In the genomic region with DNA sequence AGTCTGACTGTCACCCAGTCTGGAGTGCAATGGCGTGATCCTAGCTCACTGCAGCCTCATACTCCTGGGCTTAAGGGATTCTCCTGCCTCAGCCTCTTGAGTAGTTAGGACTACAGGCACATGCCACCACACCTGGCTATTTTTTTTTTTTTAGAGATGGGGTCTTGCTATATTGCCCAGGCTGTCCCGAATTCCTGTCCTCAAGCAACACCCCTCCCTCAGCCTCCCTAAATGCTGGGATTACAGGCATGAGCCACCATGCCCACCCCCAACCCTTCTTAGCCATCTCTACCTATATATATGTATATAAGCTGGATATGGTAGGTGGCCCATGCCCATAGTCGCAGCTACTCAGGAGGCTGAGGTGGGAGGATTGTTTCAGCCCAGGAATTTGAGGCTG, we compare ENCODE assay signal across 1 cellular context.
TF ChIP-seq lines count a peak whose summit lies in the region.

No MANE protein-coding gene starts in this region.

TF ChIP-seq in K562, 482 proteins besides CTCF, POLR2A, EP300 and RAD21:
- TF ChIP-seq ZNF124 (CRISPR knock-in tag; IDR thresholded peaks at IDR 0.05) (no peak), NBN (IDR thresholded peaks at IDR 0.05; ENCODE audit: low read depth) (no peak), ZNF121 (CRISPR knock-in tag; conservative IDR thresholded peaks at IDR 0.05) (peak; percentile 71), SREBF1 (IDR thresholded peaks at IDR 0.05; ENCODE audit: borderline replicate concordance, low read depth, low read length) (no peak), FOXA3 (CRISPR knock-in tag; conservative IDR thresholded peaks at IDR 0.05 in 1 of 2, IDR thresholded peaks at IDR 0.05 in 1 of 2) (no peak)
